ENCODE assay signal across 8 cellular contexts in the genomic region with DNA sequence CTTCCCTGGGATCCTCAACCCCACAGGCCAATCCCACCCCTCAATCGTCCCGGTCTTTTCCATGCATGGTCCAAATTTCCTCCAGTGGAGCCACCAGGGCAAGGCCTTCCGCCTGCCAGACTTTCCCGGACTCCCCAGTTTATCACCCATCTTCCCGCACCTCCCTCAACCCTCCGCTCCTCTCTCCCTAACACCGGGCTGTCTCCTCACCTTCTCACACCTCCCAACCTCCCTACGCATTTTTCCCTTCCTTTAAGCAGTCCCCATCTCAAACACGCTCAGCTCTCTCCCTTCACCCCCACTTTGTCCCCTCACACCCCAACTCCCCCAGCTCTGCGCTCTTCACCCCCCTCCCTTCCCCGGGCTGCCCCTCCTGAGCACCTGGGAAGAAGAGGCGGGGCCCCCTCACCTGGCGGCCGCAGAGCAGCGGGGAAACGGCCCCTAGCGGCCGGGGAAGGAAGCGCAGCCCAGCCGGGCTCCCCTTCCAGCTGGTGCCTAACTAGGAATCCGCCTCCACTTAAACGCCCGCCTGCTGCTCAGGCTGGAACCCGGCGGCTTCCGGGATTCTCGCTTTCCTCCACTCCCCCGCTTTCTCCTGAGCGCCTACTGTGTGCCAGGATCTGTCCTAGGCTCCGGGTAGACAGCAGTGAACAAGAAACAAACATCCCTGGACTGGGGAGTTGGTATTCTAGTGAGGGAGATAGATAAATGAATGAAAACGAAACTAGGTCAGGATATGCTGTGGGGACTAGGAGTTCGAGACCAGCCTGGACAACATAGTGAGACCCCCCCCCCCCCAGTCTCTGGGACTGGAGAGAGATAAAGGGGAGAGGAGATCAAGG.
DNase-seq lines count a peak whose midpoint lies in the region; FAIRE-seq and TF ChIP-seq lines count a peak whose summit lies in the region.
"Not testable (repeated sequence)": the region's sequence is repeated elsewhere in the genome, so short reads cannot be mapped to it uniquely, and the experiment has no call there.

No MANE protein-coding gene starts in this region.

- H3K4me3 ChIP-seq in HUES64 (ENCODE audit: low read length) (peak overlapping the region; percentile 45), bronchial epithelial cell (ENCODE audit: low read depth, low read length) (peak overlapping the region; percentile 27), iPS-15b (ENCODE audit: low read depth, low read length) (peak overlapping the region; percentile 48), tibial artery (peak overlapping the region; percentile 37 to 41)
- H3K4me3 ChIP-seq in retinal pigment epithelial cell (ENCODE audit: low read length) = not testable (repeated sequence)

- not testable (repeated sequence) for FAIRE-seq in bronchial epithelial cell (lab: Jason Lieb, UNC)

- DNase-seq in EL (peak; percentile 52), NCI-H748 (lab: John Stamatoyannopoulos, UW; ENCODE audit: unreplicated experiment) (peak; percentile 82), bronchial epithelial cell (ENCODE audit: low read depth) (peak; percentile 53)
- peak; percentile 60 to 72 for DNase-seq in activated CD4-positive, alpha-beta T cell treated with anti-CD3 and anti-CD28 coated beads for 4 hours
- DNase-seq in retinal pigment epithelial cell (ENCODE audit: low read depth); tibial artery: not testable (repeated sequence)

- not testable (repeated sequence) for H3K36me3 ChIP-seq in HUES64 (ENCODE audit: insufficient read depth, low read length); bronchial epithelial cell (ENCODE audit: control insufficient read depth, insufficient read depth, low read length); iPS-15b (ENCODE audit: control insufficient read depth, insufficient read depth, low read length); tibial artery

- not testable (repeated sequence) for H3K27me3 ChIP-seq in HUES64 (ENCODE audit: insufficient read depth, low read length); bronchial epithelial cell (ENCODE audit: control insufficient read depth, insufficient read depth, low read length); iPS-15b (ENCODE audit: control insufficient read depth, insufficient read depth, low read length)
- peaks cover 0 to 42% of the 10 kb centered on the region in 2 donors for H3K27me3 ChIP-seq in tibial artery

- H3K9ac ChIP-seq in HUES64 (ENCODE audit: low read depth, low read length); iPS-15b (ENCODE audit: low read depth, low read length): not testable (repeated sequence)

- not testable (repeated sequence) for H3K9me3 ChIP-seq in HUES64 (ENCODE audit: insufficient read depth, low read depth, low read length); iPS-15b (ENCODE audit: control insufficient read depth, insufficient read depth, low read length); tibial artery

- WGBS in HUES64 = 10% methylated on average over 29 of the region's 32 CpGs

- H3K27ac ChIP-seq in HUES64 (ENCODE audit: low read depth, low read length) = peak overlapping the region; percentile 58; the same call in 1 of the 2 replicates
- not testable (repeated sequence) for H3K27ac ChIP-seq in tibial artery

- peak; percentile 84 for TF ChIP-seq CTCF in bronchial epithelial cell (IDR thresholded peaks at IDR 0.05; ENCODE audit: insufficient read depth, low read length, severe bottlenecking)
- peak; percentile 76 for TF ChIP-seq CTCF in retinal pigment epithelial cell (conservative IDR thresholded peaks at IDR 0.05; ENCODE audit: low read depth, low read length)
- peak; percentile 77 to 86 for TF ChIP-seq CTCF in tibial artery (IDR thresholded peaks at IDR 0.05)

- intact Hi-C loops in tibial artery (cut with DNase I; ENCODE audit: low total_unique reads) = not testable (repeated sequence)

- H3K4me1 ChIP-seq in HUES64 (ENCODE audit: insufficient read depth, low read length); iPS-15b (ENCODE audit: control insufficient read depth, insufficient read depth, low read length): not testable (repeated sequence)
- H3K4me1 ChIP-seq in tibial artery = peaks cover 0 to 11% (median 2%) of the 10 kb centered on the region in 4 donors
